Comparison of ENCODE assay signal across 11 cellular contexts in genomic region chr20:51371720-51372119, GRCh38.
"Had no signal": no experiment of that assay in that cellular context is flagged by ENCODE, and none has a peak within 500 bp of the region (broad histone marks: within the 10 kb centered on the region; RNA-seq: fewer than 3 reads in every experiment).

No MANE protein-coding gene starts in this region.

- H3K27me3 ChIP-seq: body of pancreas, breast epithelium, cardiac muscle cell, esophagus muscularis mucosa, gastrocnemius medialis, heart left ventricle had no signal

- DNase-seq: activated gamma-delta T cell, foreskin keratinocyte had no signal

- FAIRE-seq: TTC549 had no signal

- H3K27ac ChIP-seq: body of pancreas, breast epithelium, cardiac muscle cell, coronary artery, esophagus muscularis mucosa, foreskin keratinocyte, gastrocnemius medialis, heart left ventricle, VCaP had no signal

- H3K4me1 ChIP-seq: breast epithelium, gastrocnemius medialis had no signal

- H3K9me3 ChIP-seq: body of pancreas, breast epithelium, esophagus muscularis mucosa, gastrocnemius medialis, heart left ventricle had no signal

- H3K36me3 ChIP-seq: breast epithelium, cardiac muscle cell, esophagus muscularis mucosa, gastrocnemius medialis, heart left ventricle had no signal

- H3K4me3 ChIP-seq: body of pancreas, breast epithelium, cardiac muscle cell, coronary artery, esophagus muscularis mucosa, gastrocnemius medialis, heart left ventricle had no signal
